8 cellular contexts compared by ENCODE assay signal in genomic region chr10:104809288-104810090, GRCh38.
DNase-seq lines count a peak whose midpoint lies in the region; ATAC-seq and TF ChIP-seq lines count a peak whose summit lies in the region.

No MANE protein-coding gene starts in this region.

- H3K36me3 Mint-ChIP-seq in stimulated activated effector memory CD8-positive, alpha-beta T cell treated with anti-CD3 and anti-CD28 coated beads, Interleukin-12 subunit alpha, Interleukin-12 subunit beta, amount 100 ng/mL, for 72 hours, result no peaks in the 10 kb centered on the region
- no peaks in the 10 kb centered on the region for H3K36me3 Mint-ChIP-seq in activated CD8-positive, alpha-beta T cell treated with anti-CD3 and anti-CD28 coated beads for 36 hours (ENCODE audit: low read depth)

- no peaks in the 10 kb centered on the region for H4K20me1 ChIP-seq in PC-3 (ENCODE audit: low read length)

- H2AFZ ChIP-seq in PC-3 (ENCODE audit: low read length), result no peak overlapping the region

- H3K9me3 ChIP-seq in PC-3 (ENCODE audit: low read length) (no peaks in the 10 kb centered on the region), colonic mucosa (no peaks in the 10 kb centered on the region)

- TF ChIP-seq CTCF in PC-3 (conservative IDR thresholded peaks at IDR 0.05; ENCODE audit: low read depth, low read length), result no peak
- no peak for TF ChIP-seq CTCF in colonic mucosa (IDR thresholded peaks at IDR 0.05)
- no peak for TF ChIP-seq CTCF in activated CD8-positive, alpha-beta T cell treated with anti-CD3 and anti-CD28 coated beads for 36 hours (IDR thresholded peaks at IDR 0.05)

- no peak overlapping the region for H3K27ac Mint-ChIP-seq in stimulated activated effector memory CD8-positive, alpha-beta T cell treated with anti-CD3 and anti-CD28 coated beads, Interleukin-12 subunit alpha, Interleukin-12 subunit beta, amount 100 ng/mL, for 72 hours
- no peak overlapping the region for H3K27ac Mint-ChIP-seq in activated CD8-positive, alpha-beta T cell treated with anti-CD3 and anti-CD28 coated beads for 36 hours

- H3K27me3 ChIP-seq in PC-3 (ENCODE audit: low read length) (no peaks in the 10 kb centered on the region), colonic mucosa (no peaks in the 10 kb centered on the region)

- DNase-seq in DMS53 (lab: John Stamatoyannopoulos, UW) (peak; percentile 37), DMS53 treated with DMSO at 0.1 percent for 48 hours (lab: John Stamatoyannopoulos, UW; ENCODE audit: unreplicated experiment) (no peak), PC-3 (peak; percentile 38), colonic mucosa (no peak), HPDE6-E6E7 (ENCODE audit: extremely low spot score) (no peak)
- no peak for DNase-seq in stimulated activated effector memory CD8-positive, alpha-beta T cell treated with anti-CD3 and anti-CD28 coated beads, Interleukin-12 subunit alpha, Interleukin-12 subunit beta, amount 100 ng/mL, for 72 hours (ENCODE audit: low spot score in 2 of 2)
- DNase-seq in activated CD8-positive, alpha-beta T cell treated with anti-CD3 and anti-CD28 coated beads for 36 hours, result no peak

- intact Hi-C loops in PC-3 (cut with micrococcal nuclease), result no loop called here
- intact Hi-C loops in colonic mucosa (cut with DNase I), result no loop called here
- intact Hi-C loops in activated CD8-positive, alpha-beta T cell treated with anti-CD3 and anti-CD28 coated beads for 36 hours (cut with micrococcal nuclease), result no loop called here

- POLR2A ChIA-PET in PC-3 (lab: Charles Lee; ENCODE audit: unreplicated experiment), result no interaction called here
- POLR2A ChIA-PET in activated CD8-positive, alpha-beta T cell treated with anti-CD3 and anti-CD28 coated beads for 36 hours (lab: Charles Lee), result no interaction called here

- H3K4me2 ChIP-seq in PC-3 (ENCODE audit: low read length), result no peak overlapping the region

- H3K79me2 ChIP-seq in PC-3 (ENCODE audit: low read length), result no peaks in the 10 kb centered on the region

- H3K27ac ChIP-seq in PC-3 (ENCODE audit: low read length) (no peak overlapping the region), colonic mucosa (no peak overlapping the region)

- ATAC-seq in HG03103 (IDR thresholded peaks at IDR 0.05; ENCODE audit: low read depth, unreplicated experiment), result peak; percentile 76
- ATAC-seq in PC-3, result no peak
- peak; percentile 19 for ATAC-seq in stimulated activated effector memory CD8-positive, alpha-beta T cell treated with anti-CD3 and anti-CD28 coated beads, Interleukin-12 subunit alpha, Interleukin-12 subunit beta, amount 100 ng/mL, for 72 hours
- no peak for ATAC-seq in activated CD8-positive, alpha-beta T cell treated with anti-CD3 and anti-CD28 coated beads for 36 hours

- H3K4me1 ChIP-seq in PC-3 (ENCODE audit: insufficient read depth, low read length), result no peaks in the 10 kb centered on the region
- H3K4me1 ChIP-seq in colonic mucosa, result no peaks in the 10 kb centered on the region

- no peak overlapping the region for H3K9ac ChIP-seq in PC-3 (ENCODE audit: low read length)
- H3K9ac ChIP-seq in colonic mucosa (ENCODE audit: low read depth in 2 of 2, low read length in 2 of 2), result no peak overlapping the region

- H3K4me3 ChIP-seq in PC-3 (ENCODE audit: low read length) (no peak overlapping the region), colonic mucosa (no peak overlapping the region)

- no peaks in the 10 kb centered on the region for H3K9me2 ChIP-seq in PC-3 (replicated peaks; ENCODE audit: low read length)

- CTCF ChIA-PET in PC-3 (lab: Charles Lee), result no interaction called here
- CTCF ChIA-PET in activated CD8-positive, alpha-beta T cell treated with anti-CD3 and anti-CD28 coated beads for 36 hours (lab: Charles Lee), result no interaction called here

- H3K4me3 Mint-ChIP-seq in stimulated activated effector memory CD8-positive, alpha-beta T cell treated with anti-CD3 and anti-CD28 coated beads, Interleukin-12 subunit alpha, Interleukin-12 subunit beta, amount 100 ng/mL, for 72 hours, result no peak overlapping the region
- H3K4me3 Mint-ChIP-seq in activated CD8-positive, alpha-beta T cell treated with anti-CD3 and anti-CD28 coated beads for 36 hours, result no peak overlapping the region

- peaks cover 4% of the 10 kb centered on the region for H3K9me3 Mint-ChIP-seq in stimulated activated effector memory CD8-positive, alpha-beta T cell treated with anti-CD3 and anti-CD28 coated beads, Interleukin-12 subunit alpha, Interleukin-12 subunit beta, amount 100 ng/mL, for 72 hours
- no peaks in the 10 kb centered on the region for H3K9me3 Mint-ChIP-seq in activated CD8-positive, alpha-beta T cell treated with anti-CD3 and anti-CD28 coated beads for 36 hours

- no TSS peak for BruUV-seq in PC-3 (replicated peaks; lab: Mats Ljungman, UMichigan)

- H3K4me1 Mint-ChIP-seq in stimulated activated effector memory CD8-positive, alpha-beta T cell treated with anti-CD3 and anti-CD28 coated beads, Interleukin-12 subunit alpha, Interleukin-12 subunit beta, amount 100 ng/mL, for 72 hours, result no peaks in the 10 kb centered on the region
- H3K4me1 Mint-ChIP-seq in activated CD8-positive, alpha-beta T cell treated with anti-CD3 and anti-CD28 coated beads for 36 hours (ENCODE audit: low read depth), result no peaks in the 10 kb centered on the region

- H3K36me3 ChIP-seq in PC-3 (ENCODE audit: low read depth, low read length) (no peaks in the 10 kb centered on the region), colonic mucosa (no peaks in the 10 kb centered on the region)

- no peaks in the 10 kb centered on the region for H3F3A ChIP-seq in PC-3 (ENCODE audit: low read length, unreplicated experiment)

- peaks cover 1% of the 10 kb centered on the region for H3K27me3 Mint-ChIP-seq in activated CD8-positive, alpha-beta T cell treated with anti-CD3 and anti-CD28 coated beads for 36 hours

Comparison
In these comparisons a context has a peak if more than half of its experiments do, and no peak if none do; other contexts are left out.
1. DNase-seq: peak in DMS53 (single experiment) and PC-3 (single experiment); none in DMS53 treated with DMSO at 0.1 percent for 48 hours (single experiment), stimulated activated effector memory CD8-positive, alpha-beta T cell treated with anti-CD3 and anti-CD28 coated beads, Interleukin-12 subunit alpha, Interleukin-12 subunit beta, amount 100 ng/mL, for 72 hours (0 of 2), colonic mucosa (single experiment), activated CD8-positive, alpha-beta T cell treated with anti-CD3 and anti-CD28 coated beads for 36 hours (single experiment) and HPDE6-E6E7 (single experiment).
2. ATAC-seq: peak in HG03103 (single experiment) and stimulated activated effector memory CD8-positive, alpha-beta T cell treated with anti-CD3 and anti-CD28 coated beads, Interleukin-12 subunit alpha, Interleukin-12 subunit beta, amount 100 ng/mL, for 72 hours (single experiment); none in PC-3 (single experiment) and activated CD8-positive, alpha-beta T cell treated with anti-CD3 and anti-CD28 coated beads for 36 hours (single experiment).